1 cellular context compared by ENCODE assay signal in the genomic region with DNA sequence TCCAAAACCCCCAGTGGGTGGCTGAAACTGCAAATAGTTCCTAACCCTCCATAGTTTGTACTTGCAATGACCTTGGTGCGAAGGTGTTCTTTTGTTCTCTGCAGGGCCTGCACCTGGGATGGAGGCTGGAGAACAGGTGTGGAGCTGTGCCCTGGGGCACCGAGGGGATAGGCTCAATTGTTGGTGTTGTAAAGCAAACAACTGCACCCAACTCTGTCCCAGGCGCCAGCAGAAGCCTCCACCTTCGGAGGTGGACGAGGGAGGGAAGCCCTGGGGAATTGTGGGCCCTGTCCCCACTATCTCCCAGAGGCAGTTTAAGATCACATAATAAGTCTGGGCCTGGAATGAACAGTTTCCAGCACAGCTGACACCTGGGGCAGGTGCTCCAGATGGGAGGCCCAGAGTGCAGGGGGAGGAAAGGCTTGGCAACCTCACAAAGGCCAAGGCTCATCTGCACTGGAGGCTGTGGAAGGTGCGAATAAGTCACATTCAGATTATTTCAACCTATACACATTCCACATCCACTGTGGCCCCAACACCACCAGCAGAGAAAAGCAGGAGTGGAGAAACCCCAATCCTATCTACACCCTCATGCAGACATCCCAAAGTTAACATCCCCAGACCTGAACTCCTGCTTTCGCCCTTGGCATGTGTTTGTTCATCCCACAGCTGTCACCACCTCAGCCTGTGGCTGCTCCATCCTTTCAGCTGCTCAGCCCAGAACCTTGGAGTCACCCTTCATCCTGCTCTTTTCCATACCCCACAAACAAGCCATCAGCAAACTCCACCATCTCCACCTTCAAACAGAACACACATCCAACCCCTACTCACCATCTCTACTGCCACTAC.
TF ChIP-seq lines count a peak whose summit lies in the region.

No MANE protein-coding gene starts in this region.

TF ChIP-seq in HepG2, 621 proteins besides CTCF, POLR2A, EP300 and RAD21:
- TF ChIP-seq, protein P1, sequence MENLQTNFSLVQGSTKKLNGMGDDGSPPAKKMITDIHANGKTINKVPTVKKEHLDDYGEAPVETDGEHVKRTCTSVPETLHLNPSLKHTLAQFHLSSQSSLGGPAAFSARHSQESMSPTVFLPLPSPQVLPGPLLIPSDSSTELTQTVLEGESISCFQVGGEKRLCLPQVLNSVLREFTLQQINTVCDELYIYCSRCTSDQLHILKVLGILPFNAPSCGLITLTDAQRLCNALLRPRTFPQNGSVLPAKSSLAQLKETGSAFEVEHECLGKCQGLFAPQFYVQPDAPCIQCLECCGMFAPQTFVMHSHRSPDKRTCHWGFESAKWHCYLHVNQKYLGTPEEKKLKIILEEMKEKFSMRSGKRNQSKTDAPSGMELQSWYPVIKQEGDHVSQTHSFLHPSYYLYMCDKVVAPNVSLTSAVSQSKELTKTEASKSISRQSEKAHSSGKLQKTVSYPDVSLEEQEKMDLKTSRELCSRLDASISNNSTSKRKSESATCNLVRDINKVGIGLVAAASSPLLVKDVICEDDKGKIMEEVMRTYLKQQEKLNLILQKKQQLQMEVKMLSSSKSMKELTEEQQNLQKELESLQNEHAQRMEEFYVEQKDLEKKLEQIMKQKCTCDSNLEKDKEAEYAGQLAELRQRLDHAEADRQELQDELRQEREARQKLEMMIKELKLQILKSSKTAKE (CRISPR knock-in tag; IDR thresholded peaks at IDR 0.05; ENCODE audit: borderline replicate concordance), result no peak
- TF ChIP-seq ASH2L (IDR thresholded peaks at IDR 0.05; ENCODE audit: insufficient read length, low read depth, low read length) (no peak), ZNF883 (CRISPR knock-in tag; IDR thresholded peaks at IDR 0.05; ENCODE audit: not compliant biosample characterization) (peak; percentile 52), ZNF839 (CRISPR knock-in tag; IDR thresholded peaks at IDR 0.05; ENCODE audit: borderline replicate concordance) (no peak), NFKB2 (CRISPR knock-in tag; IDR thresholded peaks at IDR 0.05; ENCODE audit: borderline replicate concordance) (peak; percentile 55; the same call in 1 of the 2 replicates), ZNF709 (CRISPR knock-in tag; IDR thresholded peaks at IDR 0.05) (no peak), ZNF746 (CRISPR knock-in tag; IDR thresholded peaks at IDR 0.05) (no peak), BRCA1 (CRISPR knock-in tag; IDR thresholded peaks at IDR 0.05) (no peak)
- TF ChIP-seq, protein P2, sequence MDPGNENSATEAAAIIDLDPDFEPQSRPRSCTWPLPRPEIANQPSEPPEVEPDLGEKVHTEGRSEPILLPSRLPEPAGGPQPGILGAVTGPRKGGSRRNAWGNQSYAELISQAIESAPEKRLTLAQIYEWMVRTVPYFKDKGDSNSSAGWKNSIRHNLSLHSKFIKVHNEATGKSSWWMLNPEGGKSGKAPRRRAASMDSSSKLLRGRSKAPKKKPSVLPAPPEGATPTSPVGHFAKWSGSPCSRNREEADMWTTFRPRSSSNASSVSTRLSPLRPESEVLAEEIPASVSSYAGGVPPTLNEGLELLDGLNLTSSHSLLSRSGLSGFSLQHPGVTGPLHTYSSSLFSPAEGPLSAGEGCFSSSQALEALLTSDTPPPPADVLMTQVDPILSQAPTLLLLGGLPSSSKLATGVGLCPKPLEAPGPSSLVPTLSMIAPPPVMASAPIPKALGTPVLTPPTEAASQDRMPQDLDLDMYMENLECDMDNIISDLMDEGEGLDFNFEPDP (CRISPR knock-in tag; conservative IDR thresholded peaks at IDR 0.05), result 0 out of 2 replicates have a peak, but pooled peaks have one; percentile 71
- TF ChIP-seq, protein P3, sequence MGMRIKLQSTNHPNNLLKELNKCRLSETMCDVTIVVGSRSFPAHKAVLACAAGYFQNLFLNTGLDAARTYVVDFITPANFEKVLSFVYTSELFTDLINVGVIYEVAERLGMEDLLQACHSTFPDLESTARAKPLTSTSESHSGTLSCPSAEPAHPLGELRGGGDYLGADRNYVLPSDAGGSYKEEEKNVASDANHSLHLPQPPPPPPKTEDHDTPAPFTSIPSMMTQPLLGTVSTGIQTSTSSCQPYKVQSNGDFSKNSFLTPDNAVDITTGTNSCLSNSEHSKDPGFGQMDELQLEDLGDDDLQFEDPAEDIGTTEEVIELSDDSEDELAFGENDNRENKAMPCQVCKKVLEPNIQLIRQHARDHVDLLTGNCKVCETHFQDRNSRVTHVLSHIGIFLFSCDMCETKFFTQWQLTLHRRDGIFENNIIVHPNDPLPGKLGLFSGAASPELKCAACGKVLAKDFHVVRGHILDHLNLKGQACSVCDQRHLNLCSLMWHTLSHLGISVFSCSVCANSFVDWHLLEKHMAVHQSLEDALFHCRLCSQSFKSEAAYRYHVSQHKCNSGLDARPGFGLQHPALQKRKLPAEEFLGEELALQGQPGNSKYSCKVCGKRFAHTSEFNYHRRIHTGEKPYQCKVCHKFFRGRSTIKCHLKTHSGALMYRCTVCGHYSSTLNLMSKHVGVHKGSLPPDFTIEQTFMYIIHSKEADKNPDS (CRISPR knock-in tag; IDR thresholded peaks at IDR 0.05), result 0 out of 2 replicates have a peak, but pooled peaks have one; percentile 34
- TF ChIP-seq, protein P4, sequence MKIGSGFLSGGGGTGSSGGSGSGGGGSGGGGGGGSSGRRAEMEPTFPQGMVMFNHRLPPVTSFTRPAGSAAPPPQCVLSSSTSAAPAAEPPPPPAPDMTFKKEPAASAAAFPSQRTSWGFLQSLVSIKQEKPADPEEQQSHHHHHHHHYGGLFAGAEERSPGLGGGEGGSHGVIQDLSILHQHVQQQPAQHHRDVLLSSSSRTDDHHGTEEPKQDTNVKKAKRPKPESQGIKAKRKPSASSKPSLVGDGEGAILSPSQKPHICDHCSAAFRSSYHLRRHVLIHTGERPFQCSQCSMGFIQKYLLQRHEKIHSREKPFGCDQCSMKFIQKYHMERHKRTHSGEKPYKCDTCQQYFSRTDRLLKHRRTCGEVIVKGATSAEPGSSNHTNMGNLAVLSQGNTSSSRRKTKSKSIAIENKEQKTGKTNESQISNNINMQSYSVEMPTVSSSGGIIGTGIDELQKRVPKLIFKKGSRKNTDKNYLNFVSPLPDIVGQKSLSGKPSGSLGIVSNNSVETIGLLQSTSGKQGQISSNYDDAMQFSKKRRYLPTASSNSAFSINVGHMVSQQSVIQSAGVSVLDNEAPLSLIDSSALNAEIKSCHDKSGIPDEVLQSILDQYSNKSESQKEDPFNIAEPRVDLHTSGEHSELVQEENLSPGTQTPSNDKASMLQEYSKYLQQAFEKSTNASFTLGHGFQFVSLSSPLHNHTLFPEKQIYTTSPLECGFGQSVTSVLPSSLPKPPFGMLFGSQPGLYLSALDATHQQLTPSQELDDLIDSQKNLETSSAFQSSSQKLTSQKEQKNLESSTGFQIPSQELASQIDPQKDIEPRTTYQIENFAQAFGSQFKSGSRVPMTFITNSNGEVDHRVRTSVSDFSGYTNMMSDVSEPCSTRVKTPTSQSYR (CRISPR knock-in tag; IDR thresholded peaks at IDR 0.05; ENCODE audit: borderline replicate concordance), result 0 out of 2 replicates have a peak, but pooled peaks have one; percentile 15
- TF ChIP-seq, protein P5, sequence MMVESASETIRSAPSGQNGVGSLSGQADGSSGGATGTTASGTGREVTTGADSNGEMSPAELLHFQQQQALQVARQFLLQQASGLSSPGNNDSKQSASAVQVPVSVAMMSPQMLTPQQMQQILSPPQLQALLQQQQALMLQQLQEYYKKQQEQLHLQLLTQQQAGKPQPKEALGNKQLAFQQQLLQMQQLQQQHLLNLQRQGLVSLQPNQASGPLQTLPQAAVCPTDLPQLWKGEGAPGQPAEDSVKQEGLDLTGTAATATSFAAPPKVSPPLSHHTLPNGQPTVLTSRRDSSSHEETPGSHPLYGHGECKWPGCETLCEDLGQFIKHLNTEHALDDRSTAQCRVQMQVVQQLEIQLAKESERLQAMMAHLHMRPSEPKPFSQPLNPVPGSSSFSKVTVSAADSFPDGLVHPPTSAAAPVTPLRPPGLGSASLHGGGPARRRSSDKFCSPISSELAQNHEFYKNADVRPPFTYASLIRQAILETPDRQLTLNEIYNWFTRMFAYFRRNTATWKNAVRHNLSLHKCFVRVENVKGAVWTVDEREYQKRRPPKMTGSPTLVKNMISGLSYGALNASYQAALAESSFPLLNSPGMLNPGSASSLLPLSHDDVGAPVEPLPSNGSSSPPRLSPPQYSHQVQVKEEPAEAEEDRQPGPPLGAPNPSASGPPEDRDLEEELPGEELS (CRISPR knock-in tag; IDR thresholded peaks at IDR 0.05), result no peak
TF ChIP-seq in HepG2: peak in this region for 5.
